In the genomic region with DNA sequence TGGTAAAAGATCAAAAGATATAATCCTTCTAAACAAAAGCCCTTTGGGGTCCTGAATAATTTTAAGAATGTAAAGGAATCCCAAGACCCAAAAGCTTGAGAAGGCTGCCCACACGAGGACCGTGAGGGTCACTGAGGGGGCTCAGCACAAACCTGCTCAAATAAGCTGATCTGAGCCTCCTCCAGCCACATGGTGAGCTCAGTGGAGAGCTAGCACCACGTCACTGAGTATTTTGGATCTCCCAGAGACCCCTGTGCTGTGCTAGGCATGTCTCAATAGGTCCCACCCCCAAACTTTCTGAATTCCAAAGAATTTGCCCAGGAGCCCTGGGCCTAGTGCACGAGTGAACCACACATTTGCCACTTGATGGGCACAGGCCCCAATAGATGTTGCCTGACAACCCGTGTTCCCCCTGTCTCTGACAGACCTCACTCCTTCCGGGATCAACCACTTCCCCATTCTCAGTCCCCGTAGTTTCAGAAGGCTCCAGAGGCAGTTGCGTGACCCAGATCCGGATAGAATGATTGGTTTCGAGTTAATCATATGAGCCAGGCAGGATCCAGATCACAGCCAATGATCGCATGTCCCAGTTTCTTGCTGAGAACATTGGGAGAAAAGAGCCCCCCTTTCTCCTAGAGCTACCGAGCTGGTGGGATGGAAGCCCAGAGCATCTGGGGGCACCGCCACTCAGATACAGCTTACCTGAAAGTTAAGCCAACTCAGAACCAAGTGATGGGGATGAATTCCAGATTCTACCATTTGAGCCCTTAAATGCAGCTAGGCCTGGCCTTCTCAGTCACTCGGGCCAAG, we compare ENCODE assay signal across 9 cellular contexts.
A peak's percentile ranks its signal among the peaks of the same experiment; 100 is the strongest.
DNase-seq lines count a peak whose midpoint lies in the region; ATAC-seq and TF ChIP-seq lines count a peak whose summit lies in the region.
"Had no signal": no experiment of that assay in that cellular context is flagged by ENCODE, and none has a peak within 500 bp of the region (broad histone marks: within the 10 kb centered on the region; RNA-seq: fewer than 3 reads in every experiment).

No MANE protein-coding gene starts in this region.

- H3K36me3 Mint-ChIP-seq in naive B cell: no peaks in the 10 kb centered on the region

- H3K9me3 ChIP-seq in tibial nerve: no peaks in the 10 kb centered on the region

- no peak for TF ChIP-seq CTCF in tibial nerve (IDR thresholded peaks at IDR 0.05)

- ATAC-seq in GM18498 (IDR thresholded peaks at IDR 0.05; ENCODE audit: unreplicated experiment) (peak; percentile 70), HG03066 (IDR thresholded peaks at IDR 0.05; ENCODE audit: low read depth, unreplicated experiment) (peak; percentile 72), naive B cell (ENCODE audit: low read depth in 2 of 2) (peak; percentile 97), HG03097 (IDR thresholded peaks at IDR 0.05; ENCODE audit: low FRiP score, unreplicated experiment) (no peak)

- TF ChIP-seq EP300 in tibial nerve (IDR thresholded peaks at IDR 0.05): peak in 1 of 2 donors; percentile 68

- peaks cover 0 to 51% (median 0%) of the 10 kb centered on the region in 3 donors for H3K36me3 ChIP-seq in tibial nerve

- H3K27me3 ChIP-seq in tibial nerve: no peaks in the 10 kb centered on the region

- H3K4me3 Mint-ChIP-seq in naive B cell: peak overlapping the region in 5 of 8 donors; percentile 15 to 49 (median 22)

- DNase-seq in activated CD8-positive, alpha-beta memory T cell treated with anti-CD3 and anti-CD28 coated beads, Interleukin-2, amount 50 U/mL, for 48 hours: peak; percentile 36
- DNase-seq in naive B cell (peak; percentile 50), GM19240 (ENCODE audit: insufficient read length, low spot score) (no peak), cerebellar nuclear complex (lab: John Stamatoyannopoulos, UW) (no peak), tibial nerve (ENCODE audit: low spot score in 2 of 2) (no peak)

- 57% methylated on average over 14 of the region's 14 CpGs for WGBS in tibial nerve, 2 donors

- H3K4me1 Mint-ChIP-seq in naive B cell: peaks cover 10 to 27% (median 17%) of the 10 kb centered on the region in 3 donors

- no peaks in the 10 kb centered on the region for H3K9me3 Mint-ChIP-seq in naive B cell
- H3K9me3 Mint-ChIP-seq: activated T-helper 2 cell treated with anti-CD3 and anti-CD28 coated beads, Interferon-gamma antibody, Interleukin-2, Interleukin-4, amounts not matched to agents 10 μg/mL and 5 μg/mL and 100 μg/mL, durations not matched to agents 14 hours and 24 hours and 36 hours had no signal

- no peak for TF ChIP-seq POLR2A in tibial nerve (IDR thresholded peaks at IDR 0.05)

- H3K27me3 Mint-ChIP-seq in naive B cell: no peaks in the 10 kb centered on the region

- H3K27ac Mint-ChIP-seq in naive B cell: peak overlapping the region; percentile 16 to 94 (median 59)
- H3K27ac Mint-ChIP-seq: activated T-helper 2 cell treated with anti-CD3 and anti-CD28 coated beads, Interferon-gamma antibody, Interleukin-2, Interleukin-4, amounts not matched to agents 10 μg/mL and 5 μg/mL and 100 μg/mL, durations not matched to agents 14 hours and 24 hours and 36 hours had no signal

- no peak overlapping the region for H3K4me3 ChIP-seq in tibial nerve

- peaks cover 0 to 82% (median 6%) of the 10 kb centered on the region in 4 donors for H3K4me1 ChIP-seq in tibial nerve

- peak overlapping the region in 2 of 4 donors; percentile 51 to 84 for H3K27ac ChIP-seq in tibial nerve

Comparison
In these comparisons a context has a peak if more than half of its experiments do, and no peak if none do; other contexts are left out.
1. DNase-seq: peak in activated CD8-positive, alpha-beta memory T cell treated with anti-CD3 and anti-CD28 coated beads, Interleukin-2, amount 50 U/mL, for 48 hours (single experiment) and naive B cell (single experiment); none in GM19240 (single experiment), cerebellar nuclear complex (0 of 2) and tibial nerve (0 of 2).